In genomic region chr10:3484306-3485187, GRCh38 we compare ENCODE assay signal across 8 cellular contexts.
DNase-seq lines count a peak whose midpoint lies in the region; ATAC-seq and TF ChIP-seq lines count a peak whose summit lies in the region.

No MANE protein-coding gene starts in this region.

- no peaks in the 10 kb centered on the region for H3K79me2 ChIP-seq in DOHH2 (ENCODE audit: control insufficient read depth, low read length)

- no peaks in the 10 kb centered on the region for H3K9me2 ChIP-seq in DOHH2 (replicated peaks; ENCODE audit: control insufficient read depth, low read length)

- H3K4me1 ChIP-seq in DOHH2 (ENCODE audit: control insufficient read depth, low read length) (peaks cover 18% of the 10 kb centered on the region), esophagus squamous epithelium (peaks cover 17 to 57% (median 33%) of the 10 kb centered on the region in 3 donors)
- peaks cover 15% of the 10 kb centered on the region for H3K4me1 ChIP-seq in CD8-positive, alpha-beta memory T cell (ENCODE audit: insufficient read depth, low read length)

- H3K9me3 ChIP-seq in DOHH2 (ENCODE audit: control insufficient read depth, insufficient read depth, low read length) (peaks cover 7% of the 10 kb centered on the region; the same call in 1 of the 2 replicates), esophagus squamous epithelium (no peaks in the 10 kb centered on the region)
- H3K9me3 ChIP-seq in CD8-positive, alpha-beta memory T cell (ENCODE audit: low read length), result no peaks in the 10 kb centered on the region

- DNase-seq in esophagus squamous epithelium (lab: John Stamatoyannopoulos, UW) (no peak), coronary artery (ENCODE audit: low spot score) (no peak), HuH-7.5 (ENCODE audit: low spot score) (no peak)
- peak; percentile 29 for DNase-seq in stimulated activated naive B cell treated with anti-CD40 and anti-IgM and Interleukin-4, amounts not matched to agents 10 μg/mL and 1 μg/mL and 100 μg/mL, for 72 hours
- DNase-seq in CD8-positive, alpha-beta memory T cell, result no peak

- peaks cover 6 to 11% of the 10 kb centered on the region in 2 donors for H3K36me3 Mint-ChIP-seq in stimulated activated naive B cell treated with anti-CD40 and anti-IgM and Interleukin-4, amounts not matched to agents 10 μg/mL and 1 μg/mL and 100 μg/mL, for 72 hours
- peaks cover 0 to 16% (median 0%) of the 10 kb centered on the region in 3 donors for H3K36me3 Mint-ChIP-seq in CD8-positive, alpha-beta memory T cell

- peaks cover 12 to 20% of the 10 kb centered on the region in 2 donors for H3K9me3 Mint-ChIP-seq in stimulated activated naive B cell treated with anti-CD40 and anti-IgM and Interleukin-4, amounts not matched to agents 10 μg/mL and 1 μg/mL and 100 μg/mL, for 72 hours
- H3K9me3 Mint-ChIP-seq in CD8-positive, alpha-beta memory T cell, result peaks cover 0 to 8% (median 2%) of the 10 kb centered on the region in 5 donors

- peak; percentile 87 for ATAC-seq in GM19463 (IDR thresholded peaks at IDR 0.05; ENCODE audit: unreplicated experiment)
- ATAC-seq in HG03442 (IDR thresholded peaks at IDR 0.05; ENCODE audit: unreplicated experiment), result peak; percentile 63
- ATAC-seq in stimulated activated naive B cell treated with anti-CD40 and anti-IgM and Interleukin-4, amounts not matched to agents 10 μg/mL and 1 μg/mL and 100 μg/mL, for 72 hours (replicated peaks), result peak; percentile 83 to 84

- H3K4me2 ChIP-seq in DOHH2 (ENCODE audit: low read length), result peak overlapping the region; percentile 30

- H3F3A ChIP-seq in DOHH2 (ENCODE audit: control insufficient read depth, insufficient read depth), result no peaks in the 10 kb centered on the region

- POLR2A ChIA-PET in CD8-positive, alpha-beta memory T cell (lab: Charles Lee), result no interaction called here

- H3K36me3 ChIP-seq in DOHH2 (ENCODE audit: control insufficient read depth, low read length) (no peaks in the 10 kb centered on the region), esophagus squamous epithelium (no peaks in the 10 kb centered on the region)
- no peaks in the 10 kb centered on the region for H3K36me3 ChIP-seq in CD8-positive, alpha-beta memory T cell (ENCODE audit: insufficient read depth, low read length)

- H3K27ac Mint-ChIP-seq in stimulated activated naive B cell treated with anti-CD40 and anti-IgM and Interleukin-4, amounts not matched to agents 10 μg/mL and 1 μg/mL and 100 μg/mL, for 72 hours, result peak overlapping the region; percentile 26
- H3K27ac Mint-ChIP-seq in CD8-positive, alpha-beta memory T cell, result no peak overlapping the region

- H3K27me3 Mint-ChIP-seq in stimulated activated naive B cell treated with anti-CD40 and anti-IgM and Interleukin-4, amounts not matched to agents 10 μg/mL and 1 μg/mL and 100 μg/mL, for 72 hours, result no peaks in the 10 kb centered on the region
- peaks cover 15 to 17% of the 10 kb centered on the region in 2 donors for H3K27me3 Mint-ChIP-seq in CD8-positive, alpha-beta memory T cell

- no peak overlapping the region for H3K27ac ChIP-seq in DOHH2 (ENCODE audit: low read depth, low read length)
- H3K27ac ChIP-seq in esophagus squamous epithelium, result peak overlapping the region; percentile 7 to 84 (median 69)
- H3K27ac ChIP-seq in CD8-positive, alpha-beta memory T cell (ENCODE audit: low read depth, low read length), result no peak overlapping the region
- peak overlapping the region in 1 of 2 donors; percentile 59 for H3K27ac ChIP-seq in coronary artery

- TF ChIP-seq POLR2A in esophagus squamous epithelium (IDR thresholded peaks at IDR 0.05), result peak in 1 of 4 donors; percentile 21

- H4K20me1 ChIP-seq in DOHH2 (ENCODE audit: control insufficient read depth, insufficient read depth, low read depth, low read length), result no peaks in the 10 kb centered on the region

- CTCF ChIA-PET in CD8-positive, alpha-beta memory T cell (lab: Charles Lee), result no interaction called here

- intact Hi-C loops in esophagus squamous epithelium (cut with DNase I), result loop anchor here (10.0 kb wide), 1 partner anchor 290 kb away; no protein-coding TSS in a partner anchor

- WGBS in esophagus squamous epithelium, 2 donors, result 55 to 76% methylated on average over 8 to 15 of the region's 22 CpGs

- peak overlapping the region; percentile 58 to 67 for H3K4me3 Mint-ChIP-seq in stimulated activated naive B cell treated with anti-CD40 and anti-IgM and Interleukin-4, amounts not matched to agents 10 μg/mL and 1 μg/mL and 100 μg/mL, for 72 hours
- peak overlapping the region in 2 of 7 donors; percentile 30 to 43 for H3K4me3 Mint-ChIP-seq in CD8-positive, alpha-beta memory T cell

- H3K27me3 ChIP-seq in DOHH2 (ENCODE audit: control insufficient read depth, low read length), result no peaks in the 10 kb centered on the region
- H3K27me3 ChIP-seq in esophagus squamous epithelium, result no peaks in the 10 kb centered on the region
- no peaks in the 10 kb centered on the region for H3K27me3 ChIP-seq in CD8-positive, alpha-beta memory T cell (ENCODE audit: insufficient read depth, low read length, poor library complexity, severe bottlenecking)

- H3K4me1 Mint-ChIP-seq in stimulated activated naive B cell treated with anti-CD40 and anti-IgM and Interleukin-4, amounts not matched to agents 10 μg/mL and 1 μg/mL and 100 μg/mL, for 72 hours, result peaks cover 55 to 76% of the 10 kb centered on the region in 2 donors
- peaks cover 9 to 11% (median 11%) of the 10 kb centered on the region in 3 donors for H3K4me1 Mint-ChIP-seq in CD8-positive, alpha-beta memory T cell

- TF ChIP-seq CTCF in DOHH2 (IDR thresholded peaks at IDR 0.05; ENCODE audit: low read depth, low read length, poor library complexity, severe bottlenecking) (no peak), esophagus squamous epithelium (IDR thresholded peaks at IDR 0.05) (no peak), coronary artery (IDR thresholded peaks at IDR 0.05) (no peak)

- H3K4me3 ChIP-seq in DOHH2 (ENCODE audit: low read length) (peak overlapping the region; percentile 20; the same call in 1 of the 2 replicates), esophagus squamous epithelium (peak overlapping the region in 1 of 4 donors; percentile 13), coronary artery (no peak overlapping the region)
- no peak overlapping the region for H3K4me3 ChIP-seq in CD8-positive, alpha-beta memory T cell (ENCODE audit: low read length)

Comparison
In these comparisons a context has a peak if more than half of its experiments do, and no peak if none do; other contexts are left out.
1. H3K27ac ChIP-seq: peak in esophagus squamous epithelium (4 of 4); none in DOHH2 (single experiment) and CD8-positive, alpha-beta memory T cell (single experiment).
2. Peak in every context shown above with its lines, with median percentiles within 50 percentile points of each other: ATAC-seq.